In the genomic region with DNA sequence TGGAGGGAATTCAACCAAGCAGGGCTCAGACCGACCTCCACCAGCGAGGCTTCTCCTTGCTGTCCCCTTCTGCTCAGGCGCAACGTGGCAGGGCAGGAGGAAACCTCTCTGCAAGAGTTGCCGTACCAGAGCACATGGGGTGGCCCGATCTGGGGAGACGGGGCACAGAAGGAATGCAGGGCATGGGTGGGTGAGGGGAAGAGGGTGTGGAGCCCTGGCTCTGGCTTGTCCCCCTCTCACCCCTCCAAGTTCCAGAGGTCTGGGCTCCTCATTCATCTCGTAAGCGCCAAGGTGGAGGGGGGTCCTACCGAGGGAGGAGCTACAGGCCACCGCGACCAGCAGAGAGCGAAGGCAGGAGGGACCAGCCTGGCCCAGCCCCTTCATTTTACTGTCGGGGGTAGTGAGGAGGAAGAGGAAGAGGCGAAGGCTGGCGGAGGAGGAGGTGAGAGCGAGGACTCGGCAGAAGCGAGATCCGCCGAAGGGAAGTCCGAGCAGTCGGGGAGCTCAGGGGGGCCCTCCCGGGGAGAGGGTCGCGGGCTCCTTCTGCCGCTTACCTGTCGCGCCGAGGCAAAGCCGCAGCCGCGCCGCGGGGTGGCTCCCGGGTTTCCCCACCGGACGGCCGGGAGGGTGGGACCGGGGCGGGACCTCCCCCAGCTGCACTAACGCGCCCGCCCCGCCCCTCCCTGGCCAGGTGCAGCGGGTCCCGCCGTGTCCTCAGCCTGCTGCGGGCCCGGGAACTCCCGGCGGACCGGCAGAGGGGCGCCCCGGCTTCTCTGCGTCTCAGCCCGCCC, we compare ENCODE assay signal across 9 cellular contexts. TPM values are rescaled to one million over a fixed set of nuclear protein-coding genes. Genes with fewer than 3 reads are reported as not detected.
DNase-seq lines count a peak whose midpoint lies in the region; ATAC-seq and TF ChIP-seq lines count a peak whose summit lies in the region.
"Had no signal": no experiment of that assay in that cellular context is flagged by ENCODE, and none has a peak within 500 bp of the region (broad histone marks: within the 10 kb centered on the region; RNA-seq: fewer than 3 reads in every experiment).

A gene with protein sequence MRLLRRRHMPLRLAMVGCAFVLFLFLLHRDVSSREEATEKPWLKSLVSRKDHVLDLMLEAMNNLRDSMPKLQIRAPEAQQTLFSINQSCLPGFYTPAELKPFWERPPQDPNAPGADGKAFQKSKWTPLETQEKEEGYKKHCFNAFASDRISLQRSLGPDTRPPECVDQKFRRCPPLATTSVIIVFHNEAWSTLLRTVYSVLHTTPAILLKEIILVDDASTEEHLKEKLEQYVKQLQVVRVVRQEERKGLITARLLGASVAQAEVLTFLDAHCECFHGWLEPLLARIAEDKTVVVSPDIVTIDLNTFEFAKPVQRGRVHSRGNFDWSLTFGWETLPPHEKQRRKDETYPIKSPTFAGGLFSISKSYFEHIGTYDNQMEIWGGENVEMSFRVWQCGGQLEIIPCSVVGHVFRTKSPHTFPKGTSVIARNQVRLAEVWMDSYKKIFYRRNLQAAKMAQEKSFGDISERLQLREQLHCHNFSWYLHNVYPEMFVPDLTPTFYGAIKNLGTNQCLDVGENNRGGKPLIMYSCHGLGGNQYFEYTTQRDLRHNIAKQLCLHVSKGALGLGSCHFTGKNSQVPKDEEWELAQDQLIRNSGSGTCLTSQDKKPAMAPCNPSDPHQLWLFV (minus strand): TSS at position 360 of the 791 bp plus-strand sequence. CDS start 11,625 bp downstream, outside the sequence.

- peak; percentile 39 for ATAC-seq in HG03095 (IDR thresholded peaks at IDR 0.05; ENCODE audit: unreplicated experiment)

- H3K9me2 ChIP-seq in PC-9 (ENCODE audit: insufficient read depth), result no peaks in the 10 kb centered on the region

- H3K9me3 ChIP-seq in PC-9 (ENCODE audit: insufficient read depth, low read depth) (no peaks in the 10 kb centered on the region), osteoblast (ENCODE audit: low read depth, low read length) (no peaks in the 10 kb centered on the region), thyroid gland (no peaks in the 10 kb centered on the region)

- POLR2A ChIA-PET in PC-9 (lab: Charles Lee; ENCODE audit: unreplicated experiment), result interaction anchor here (0.6 to 1.3 kb wide), 2 partner anchors 20 to 89 kb away, joined by 4 to 10 read pairs; no protein-coding TSS in a partner anchor

- H3K4me2 ChIP-seq in PC-9 (peak within 1 kb of the TSS; percentile 86), osteoblast (ENCODE audit: insufficient read depth, low read length) (peak within 1 kb of the TSS; percentile 86)

- H4K20me1 ChIP-seq in PC-9 (ENCODE audit: insufficient read depth), result no peaks in the 10 kb centered on the region
- H4K20me1 ChIP-seq in osteoblast (ENCODE audit: insufficient read depth, low read length), result no peaks in the 10 kb centered on the region

- TF ChIP-seq POLR2A in thyroid gland (IDR thresholded peaks at IDR 0.05), result peak in 1 of 2 donors; percentile 19

- H3K27ac ChIP-seq in PC-9 (peak within 1 kb of the TSS; percentile 36), osteoblast (ENCODE audit: low read depth, low read length) (no peak within 1 kb of the TSS), thyroid gland (peak within 1 kb of the TSS in 2 of 3 donors; percentile 14 to 17)
- H3K27ac ChIP-seq: 22Rv1 had no signal

- TF ChIP-seq CTCF in PC-9 (conservative IDR thresholded peaks at IDR 0.05), result no peak
- no peak for TF ChIP-seq CTCF in fibroblast of the aortic adventitia (IDR thresholded peaks at IDR 0.05; ENCODE audit: insufficient read depth, low read length)
- TF ChIP-seq CTCF in osteoblast (IDR thresholded peaks at IDR 0.05; ENCODE audit: extremely low read depth, low read depth, low read length), result no peak
- TF ChIP-seq CTCF in thyroid gland (IDR thresholded peaks at IDR 0.05), result no peak

- intact Hi-C loops in PC-9 (cut with micrococcal nuclease; ENCODE audit: unreplicated experiment), result no loop called here
- intact Hi-C loops in thyroid gland (cut with DNase I), result no loop called here

- H3K36me3 ChIP-seq in PC-9 (ENCODE audit: low read depth) (no peaks in the 10 kb centered on the region), osteoblast (ENCODE audit: insufficient read depth, low read length) (no peaks in the 10 kb centered on the region), thyroid gland (no peaks in the 10 kb centered on the region)

- DNase-seq in DMS 273 (lab: John Stamatoyannopoulos, UW; ENCODE audit: unreplicated experiment) (peak; percentile 48), DMS 273 treated with DMSO at 0.1 percent for 48 hours (lab: John Stamatoyannopoulos, UW) (no peak), PC-9 (peak; percentile 55 to 85), activated T-helper 1 cell treated with Interleukin-2 at 50 U/mL for 16 hours (ENCODE audit: low read depth) (peak; percentile 64), fibroblast of the aortic adventitia (ENCODE audit: low read depth) (no peak), osteoblast (ENCODE audit: insufficient read length, low spot score, missing footprints) (peak; percentile 83), thyroid gland (peak; percentile 63 to 69)

- peaks cover 62% of the 10 kb centered on the region for H3K4me1 ChIP-seq in PC-9 (replicated peaks; ENCODE audit: insufficient read depth)
- H3K4me1 ChIP-seq in osteoblast (ENCODE audit: insufficient read depth, low read length), result peaks cover 34% of the 10 kb centered on the region
- H3K4me1 ChIP-seq in thyroid gland, result peaks cover 0 to 11% of the 10 kb centered on the region in 2 donors

- no TSS peak for BruUV-seq in PC-9 (replicated peaks; lab: Mats Ljungman, UMichigan)

- H3K4me3 ChIP-seq in PC-9 (peak within 1 kb of the TSS; percentile 91), fibroblast of the aortic adventitia (ENCODE audit: low read depth, low read length) (peak within 1 kb of the TSS; percentile 50), osteoblast (ENCODE audit: insufficient read depth, low read length) (peak within 1 kb of the TSS; percentile 73), thyroid gland (replicated peaks in 1 of 3) (peak within 1 kb of the TSS; percentile 5 to 60 (median 20))

- H2AFZ ChIP-seq in PC-9, result peak within 1 kb of the TSS; percentile 99
- peak within 1 kb of the TSS; percentile 81 for H2AFZ ChIP-seq in osteoblast (ENCODE audit: low read length)

- peaks cover 38% of the 10 kb centered on the region for H3F3A ChIP-seq in PC-9 (ENCODE audit: insufficient read depth, low read depth)

- H3K27me3 ChIP-seq in PC-9 (ENCODE audit: insufficient read depth, low read depth) (no peaks in the 10 kb centered on the region), osteoblast (ENCODE audit: insufficient read depth, low read length) (no peaks in the 10 kb centered on the region), thyroid gland (no peaks in the 10 kb centered on the region)

- CTCF ChIA-PET in PC-9 (lab: Charles Lee), result no interaction called here

- WGBS in thyroid gland, 2 donors, result 4 to 11% methylated on average over 19 to 35 of the region's 57 CpGs

- H3K79me2 ChIP-seq in PC-9 (ENCODE audit: low read depth) (peaks cover 37% of the 10 kb centered on the region), osteoblast (ENCODE audit: insufficient read depth, low read length) (no peaks in the 10 kb centered on the region)

RNA-seq across cellular contexts. Expression of the gene that starts here (rescaled TPM):
- total RNA-seq in PC-9 (2021) (73.0 and 83.5 TPM in 2 replicates), fibroblast of the aortic adventitia (ENCODE audit: low replicate concordance) (0.74 and 22.1 TPM in 2 replicates), osteoblast (7.1 and 9.8 TPM in 2 replicates), thyroid gland (10 to 100 TPM in 1 of 4 donors, 1 to 10 TPM in 3; 5.8 to 14.1 (median 9.3) TPM)

Comparison
In these comparisons a context has a peak if more than half of its experiments do, and no peak if none do; other contexts are left out.
1. DNase-seq: peak in DMS 273 (single experiment), PC-9 (2 of 2), activated T-helper 1 cell treated with Interleukin-2 at 50 U/mL for 16 hours (single experiment), osteoblast (single experiment) and thyroid gland (2 of 2); none in DMS 273 treated with DMSO at 0.1 percent for 48 hours (single experiment) and fibroblast of the aortic adventitia (single experiment).
2. H3K4me3 ChIP-seq: peak in every context shown above with its lines; median percentile 91 in PC-9; 73 in osteoblast; 50 in fibroblast of the aortic adventitia; 20 in thyroid gland.